ENCODE assay signal across 1 cellular context in genomic region chr1:17440827-17441168, GRCh38.
TF ChIP-seq lines count a peak whose summit lies in the region.

No MANE protein-coding gene starts in this region.

TF ChIP-seq in HepG2, 621 proteins besides CTCF, POLR2A, EP300 and RAD21 (continued from another document):
- TF ChIP-seq GMEB1 (CRISPR knock-in tag; IDR thresholded peaks at IDR 0.05; ENCODE audit: borderline replicate concordance) (no peak), HOXA3 (CRISPR knock-in tag; IDR thresholded peaks at IDR 0.05) (no peak), ZSCAN25 (CRISPR knock-in tag; IDR thresholded peaks at IDR 0.05) (no peak), ZNF274 (CRISPR knock-in tag; IDR thresholded peaks at IDR 0.05) (no peak), ZNF296 (CRISPR knock-in tag; conservative IDR thresholded peaks at IDR 0.05) (no peak), BCLAF1 (IDR thresholded peaks at IDR 0.05) (no peak), ZNF737 (CRISPR knock-in tag; IDR thresholded peaks at IDR 0.05; ENCODE audit: borderline replicate concordance) (no peak), MAFK (conservative IDR thresholded peaks at IDR 0.05 in 1 of 2, IDR thresholded peaks at IDR 0.05 in 1 of 2; ENCODE audit: low read length in 2 of 2) (no peak), ETV6 (CRISPR knock-in tag; conservative IDR thresholded peaks at IDR 0.05) (no peak), DR1 (CRISPR knock-in tag; IDR thresholded peaks at IDR 0.05) (no peak)
